8 cellular contexts compared by ENCODE assay signal in genomic region chr6:11496152-11497060, GRCh38. TPM values are rescaled to one million over a fixed set of nuclear protein-coding genes. Genes with fewer than 3 reads are reported as not detected.
DNase-seq lines count a peak whose midpoint lies in the region; ATAC-seq and TF ChIP-seq lines count a peak whose summit lies in the region.

No MANE protein-coding gene starts in this region.

- no peak overlapping the region for H3K4me3 Mint-ChIP-seq in CD4-positive, alpha-beta T cell
- H3K4me3 Mint-ChIP-seq in activated CD4-positive, alpha-beta memory T cell treated with anti-CD3 and anti-CD28 coated beads for 36 hours = no peak overlapping the region
- no peak overlapping the region for H3K4me3 Mint-ChIP-seq in endodermal cell

- H3K4me1 Mint-ChIP-seq in CD4-positive, alpha-beta T cell (ENCODE audit: low read depth) = no peaks in the 10 kb centered on the region
- peaks cover 5% of the 10 kb centered on the region for H3K4me1 Mint-ChIP-seq in activated CD4-positive, alpha-beta memory T cell treated with anti-CD3 and anti-CD28 coated beads for 36 hours (ENCODE audit: low read depth)
- H3K4me1 Mint-ChIP-seq in endodermal cell = no peaks in the 10 kb centered on the region

- H3K4me1 ChIP-seq in endodermal cell (ENCODE audit: control insufficient read depth, insufficient read depth, low read length) (peaks cover 6% of the 10 kb centered on the region), mucosa of descending colon (ENCODE audit: low read depth) (peaks cover 13% of the 10 kb centered on the region)

- POLR2A ChIA-PET in CD4-positive, alpha-beta T cell (lab: Charles Lee) = interaction anchor here (0.6 to 1.0 kb wide), 3 partner anchors 324 to 360 kb away, joined by 3 read pairs; no protein-coding TSS in a partner anchor
- POLR2A ChIA-PET in activated CD4-positive, alpha-beta memory T cell treated with anti-CD3 and anti-CD28 coated beads for 36 hours (lab: Charles Lee) = interaction anchor here (0.9 to 1.1 kb wide), 2 partner anchors 297 to 352 kb away, joined by 3 read pairs; no protein-coding TSS in a partner anchor

- H3K4me3 ChIP-seq in endodermal cell (ENCODE audit: low read length) (no peak overlapping the region), mucosa of descending colon (no peak overlapping the region)

- peak; percentile 94 for TF ChIP-seq CTCF in CD4-positive, alpha-beta T cell (IDR thresholded peaks at IDR 0.05)
- TF ChIP-seq CTCF in endodermal cell (conservative IDR thresholded peaks at IDR 0.05) (peak; percentile 98), mucosa of descending colon (IDR thresholded peaks at IDR 0.05) (peak; percentile 75)

- WGBS in endodermal cell (ENCODE audit: insufficient coverage in 1 of 2, insufficient read length in 1 of 2), 2 experiments = 58 to 66% methylated on average over 6 to 12 of the region's 12 CpGs

- no peaks in the 10 kb centered on the region for H3K27me3 Mint-ChIP-seq in CD4-positive, alpha-beta T cell
- no peaks in the 10 kb centered on the region for H3K27me3 Mint-ChIP-seq in activated CD4-positive, alpha-beta memory T cell treated with anti-CD3 and anti-CD28 coated beads for 36 hours
- H3K27me3 Mint-ChIP-seq in endodermal cell (ENCODE audit: insufficient read depth) = no peaks in the 10 kb centered on the region

- CTCF ChIA-PET in CD4-positive, alpha-beta T cell (lab: Charles Lee) = interaction anchor here (0.8 to 4.3 kb wide), 11 partner anchors 27 to 360 kb away, joined by 3 to 28 read pairs (median 4); no protein-coding TSS in a partner anchor
- CTCF ChIA-PET in activated CD4-positive, alpha-beta memory T cell treated with anti-CD3 and anti-CD28 coated beads for 36 hours (lab: Charles Lee) = interaction anchor here (0.6 to 7.9 kb wide), 91 partner anchors 9 to 655 kb away, joined by 3 to 131 read pairs (median 4); partner anchors contain the start of genes NEDD9 and SMIM13

- no peaks in the 10 kb centered on the region for H3K36me3 Mint-ChIP-seq in CD4-positive, alpha-beta T cell (ENCODE audit: low read depth)
- no peaks in the 10 kb centered on the region for H3K36me3 Mint-ChIP-seq in activated CD4-positive, alpha-beta memory T cell treated with anti-CD3 and anti-CD28 coated beads for 36 hours
- H3K36me3 Mint-ChIP-seq in endodermal cell (ENCODE audit: low read depth) = no peaks in the 10 kb centered on the region

- H3K27me3 ChIP-seq in CD4-positive, alpha-beta T cell (ENCODE audit: control insufficient read depth, insufficient read depth, low read length) = no peaks in the 10 kb centered on the region
- no peaks in the 10 kb centered on the region for H3K27me3 ChIP-seq in endodermal cell (ENCODE audit: control insufficient read depth, insufficient read depth, low read length, poor library complexity, severe bottlenecking)

- H3K9ac ChIP-seq in endodermal cell (ENCODE audit: extremely low read depth, low read length, poor library complexity, severe bottlenecking) = no peak overlapping the region

- intact Hi-C loops in CD4-positive, alpha-beta T cell (cut with DNase I, micrococcal nuclease) = loop anchor here (1.0 to 10.0 kb wide), 5 partner anchors 76 to 982 kb away; no protein-coding TSS in a partner anchor
- intact Hi-C loops in activated CD4-positive, alpha-beta memory T cell treated with anti-CD3 and anti-CD28 coated beads for 36 hours (cut with micrococcal nuclease) = loop anchor here (1.0 kb wide), 8 partner anchors 36 to 542 kb away; partner anchors contain the start of genes NEDD9 and SMIM13
- intact Hi-C loops in mucosa of descending colon (cut with DNase I, micrococcal nuclease) = loop anchor here (5.0 to 10.0 kb wide), 2 partner anchors 354 to 542 kb away; no protein-coding TSS in a partner anchor

- DNase-seq in CD4-positive, alpha-beta T cell = peak; percentile 39 to 70 (median 54)
- peak; percentile 62 for DNase-seq in NCI-H82 treated with DMSO at 0.1 percent for 48 hours (lab: John Stamatoyannopoulos, UW; ENCODE audit: unreplicated experiment)
- peak; percentile 74 for DNase-seq in activated CD4-positive, alpha-beta memory T cell treated with anti-CD3 and anti-CD28 coated beads for 36 hours
- peak; percentile 86 for DNase-seq in endodermal cell
- DNase-seq in mucosa of descending colon = peak in 1 of 3 donors; percentile 74
- DNase-seq in stimulated activated CD8-positive, alpha-beta memory T cell treated with anti-CD3 and anti-CD28 coated beads, Interleukin-7, amount 100 ng/mL, for 1 hour (ENCODE audit: low read depth in 2 of 2) = peak; percentile 28 to 34

- no peaks in the 10 kb centered on the region for H3K36me3 ChIP-seq in endodermal cell (ENCODE audit: control insufficient read depth, insufficient read depth, low read length)
- H3K36me3 ChIP-seq in mucosa of descending colon (ENCODE audit: low read depth) = no peaks in the 10 kb centered on the region

- H3K27ac ChIP-seq in CD4-positive, alpha-beta T cell (ENCODE audit: low read depth, low read length) = no peak overlapping the region
- no peak overlapping the region for H3K27ac ChIP-seq in endodermal cell (ENCODE audit: low read depth, low read length)

- H3K27ac Mint-ChIP-seq in CD4-positive, alpha-beta T cell = no peak overlapping the region
- H3K27ac Mint-ChIP-seq in activated CD4-positive, alpha-beta memory T cell treated with anti-CD3 and anti-CD28 coated beads for 36 hours = no peak overlapping the region
- no peak overlapping the region for H3K27ac Mint-ChIP-seq in endodermal cell

- no peaks in the 10 kb centered on the region for H3K9me3 Mint-ChIP-seq in CD4-positive, alpha-beta T cell
- H3K9me3 Mint-ChIP-seq in activated CD4-positive, alpha-beta memory T cell treated with anti-CD3 and anti-CD28 coated beads for 36 hours = peaks cover 4% of the 10 kb centered on the region
- H3K9me3 Mint-ChIP-seq in endodermal cell = peaks cover 4% of the 10 kb centered on the region

- peak; percentile 99 for ATAC-seq in CD4-positive, alpha-beta T cell (ENCODE audit: poor library complexity)
- ATAC-seq in GM19372 (IDR thresholded peaks at IDR 0.05; ENCODE audit: low read depth, unreplicated experiment) = peak; percentile 50
- peak; percentile 58 for ATAC-seq in HG03565 (IDR thresholded peaks at IDR 0.05; ENCODE audit: unreplicated experiment)
- peak; percentile 93 for ATAC-seq in mucosa of descending colon

- H3K9me3 ChIP-seq in CD4-positive, alpha-beta T cell (ENCODE audit: control insufficient read depth, low read length) = no peaks in the 10 kb centered on the region
- no peaks in the 10 kb centered on the region for H3K9me3 ChIP-seq in endodermal cell (ENCODE audit: control insufficient read depth, low read length)
- no peaks in the 10 kb centered on the region for H3K9me3 ChIP-seq in mucosa of descending colon

RNA-seq across cellular contexts. Expression of gene TMEM170B, which starts 41.1 kb away (rescaled TPM):
- total RNA-seq in CD4-positive, alpha-beta T cell = 1 to 10 TPM; 1.9 to 2.1 TPM
- total RNA-seq in activated CD4-positive, alpha-beta memory T cell treated with anti-CD3 and anti-CD28 coated beads for 36 hours = 1 to 10 TPM in 1 of 2 experiments, under 1 TPM in 1; 0.83 to 1.1 TPM
- total RNA-seq in endodermal cell (1 to 10 TPM; 2.3 to 5.3 TPM), mucosa of descending colon (1 to 10 TPM in 2 of 3 donors, under 1 TPM in 1; 0.98 to 9.0 (median 2.0) TPM)
- polyA plus RNA-seq in endodermal cell (2013, experiment 1 of 2) = 14.2 TPM
- polyA plus RNA-seq in endodermal cell (2013, experiment 2 of 2) = 16.5 TPM
